ENCODE assay signal across 1 cellular context in the genomic region with DNA sequence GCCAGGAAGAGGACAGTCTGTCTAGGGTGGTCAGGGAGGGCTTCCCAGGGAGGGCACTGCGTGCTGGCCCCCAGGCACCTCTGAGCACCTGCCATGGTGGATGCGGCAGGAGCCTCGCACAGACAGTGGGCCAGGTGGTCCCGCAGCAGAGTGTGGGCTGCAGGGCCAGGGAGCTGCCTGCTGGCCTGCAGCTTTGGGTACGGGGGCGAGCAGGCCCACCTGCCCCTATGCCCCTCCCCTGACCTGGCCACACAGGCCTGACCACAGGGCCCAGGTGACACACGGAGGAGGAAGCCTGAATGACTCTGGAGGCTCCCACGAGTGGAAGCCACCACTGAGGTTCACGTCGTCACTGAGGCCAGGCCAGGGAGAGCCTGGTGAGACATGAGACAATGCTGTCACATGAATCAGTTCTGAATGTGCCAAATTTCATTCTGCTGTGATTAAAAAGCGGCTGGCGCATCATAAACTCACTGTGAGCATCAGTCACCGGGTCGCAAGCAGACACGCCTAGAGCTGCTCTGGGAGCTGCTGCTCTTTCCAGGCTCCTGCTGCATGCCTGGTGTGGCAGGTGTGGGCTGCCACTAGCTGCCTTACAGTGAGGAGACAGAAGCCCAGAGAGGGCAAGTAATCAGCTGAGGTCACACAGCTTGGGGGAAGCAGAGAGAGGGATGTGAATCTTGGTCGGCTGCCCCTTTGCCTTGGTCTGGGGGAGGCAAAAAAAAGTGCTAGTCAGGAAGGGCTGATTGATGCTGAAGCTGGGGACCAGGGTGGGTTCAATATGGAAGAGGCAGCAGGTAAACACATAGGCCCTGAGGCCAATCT.
TF ChIP-seq lines count a peak whose summit lies in the region.

No MANE protein-coding gene starts in this region.

TF ChIP-seq in HepG2, 621 proteins besides CTCF, POLR2A, EP300 and RAD21:
- TF ChIP-seq ISL2 (CRISPR knock-in tag; IDR thresholded peaks at IDR 0.05) (0 out of 2 replicates have a peak, but pooled peaks have one; percentile 6), SPEN (CRISPR knock-in tag; IDR thresholded peaks at IDR 0.05; ENCODE audit: low read depth) (peak; percentile 13; the same call in 1 of the 2 replicates), ZBTB7A (CRISPR knock-in tag; IDR thresholded peaks at IDR 0.05) (0 out of 2 replicates have a peak, but pooled peaks have one; percentile 35), CHCHD3 (CRISPR knock-in tag; IDR thresholded peaks at IDR 0.05) (0 out of 2 replicates have a peak, but pooled peaks have one; percentile 49), IRX3 (CRISPR knock-in tag; IDR thresholded peaks at IDR 0.05; ENCODE audit: borderline replicate concordance, low read depth) (no peak), HNF4G (IDR thresholded peaks at IDR 0.05; ENCODE audit: borderline replicate concordance, low read depth, low read length) (no peak), HNF4G (CRISPR knock-in tag; IDR thresholded peaks at IDR 0.05; ENCODE audit: borderline replicate concordance, low read depth) (no peak), ZSCAN29 (CRISPR knock-in tag; conservative IDR thresholded peaks at IDR 0.05) (no peak), RBAK (CRISPR knock-in tag; IDR thresholded peaks at IDR 0.05) (no peak), ZNF614 (CRISPR knock-in tag; IDR thresholded peaks at IDR 0.05; ENCODE audit: borderline replicate concordance) (no peak), ZNF616 (CRISPR knock-in tag; IDR thresholded peaks at IDR 0.05; ENCODE audit: low read depth) (no peak), ZNF768 (CRISPR knock-in tag; IDR thresholded peaks at IDR 0.05) (peak; percentile 98), ZNF883 (CRISPR knock-in tag; IDR thresholded peaks at IDR 0.05; ENCODE audit: not compliant biosample characterization) (peak; percentile 0), ZNF274 (CRISPR knock-in tag; IDR thresholded peaks at IDR 0.05) (peak; percentile 13; the same call in 1 of the 2 replicates), TBX2 (CRISPR knock-in tag; IDR thresholded peaks at IDR 0.05; ENCODE audit: borderline replicate concordance) (0 out of 2 replicates have a peak, but pooled peaks have one; percentile 5), NFYB (CRISPR knock-in tag; IDR thresholded peaks at IDR 0.05) (peak; percentile 0; the same call in 1 of the 2 replicates), GMEB2 (CRISPR knock-in tag; IDR thresholded peaks at IDR 0.05; ENCODE audit: low read depth) (no peak), ZMYM3 (CRISPR knock-in tag; IDR thresholded peaks at IDR 0.05) (peak; percentile 66)
- TF ChIP-seq, protein P1, sequence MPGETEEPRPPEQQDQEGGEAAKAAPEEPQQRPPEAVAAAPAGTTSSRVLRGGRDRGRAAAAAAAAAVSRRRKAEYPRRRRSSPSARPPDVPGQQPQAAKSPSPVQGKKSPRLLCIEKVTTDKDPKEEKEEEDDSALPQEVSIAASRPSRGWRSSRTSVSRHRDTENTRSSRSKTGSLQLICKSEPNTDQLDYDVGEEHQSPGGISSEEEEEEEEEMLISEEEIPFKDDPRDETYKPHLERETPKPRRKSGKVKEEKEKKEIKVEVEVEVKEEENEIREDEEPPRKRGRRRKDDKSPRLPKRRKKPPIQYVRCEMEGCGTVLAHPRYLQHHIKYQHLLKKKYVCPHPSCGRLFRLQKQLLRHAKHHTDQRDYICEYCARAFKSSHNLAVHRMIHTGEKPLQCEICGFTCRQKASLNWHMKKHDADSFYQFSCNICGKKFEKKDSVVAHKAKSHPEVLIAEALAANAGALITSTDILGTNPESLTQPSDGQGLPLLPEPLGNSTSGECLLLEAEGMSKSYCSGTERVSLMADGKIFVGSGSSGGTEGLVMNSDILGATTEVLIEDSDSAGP (CRISPR knock-in tag; IDR thresholded peaks at IDR 0.05; ENCODE audit: borderline replicate concordance), result 0 out of 2 replicates have a peak, but pooled peaks have one; percentile 10
- TF ChIP-seq, protein P2, sequence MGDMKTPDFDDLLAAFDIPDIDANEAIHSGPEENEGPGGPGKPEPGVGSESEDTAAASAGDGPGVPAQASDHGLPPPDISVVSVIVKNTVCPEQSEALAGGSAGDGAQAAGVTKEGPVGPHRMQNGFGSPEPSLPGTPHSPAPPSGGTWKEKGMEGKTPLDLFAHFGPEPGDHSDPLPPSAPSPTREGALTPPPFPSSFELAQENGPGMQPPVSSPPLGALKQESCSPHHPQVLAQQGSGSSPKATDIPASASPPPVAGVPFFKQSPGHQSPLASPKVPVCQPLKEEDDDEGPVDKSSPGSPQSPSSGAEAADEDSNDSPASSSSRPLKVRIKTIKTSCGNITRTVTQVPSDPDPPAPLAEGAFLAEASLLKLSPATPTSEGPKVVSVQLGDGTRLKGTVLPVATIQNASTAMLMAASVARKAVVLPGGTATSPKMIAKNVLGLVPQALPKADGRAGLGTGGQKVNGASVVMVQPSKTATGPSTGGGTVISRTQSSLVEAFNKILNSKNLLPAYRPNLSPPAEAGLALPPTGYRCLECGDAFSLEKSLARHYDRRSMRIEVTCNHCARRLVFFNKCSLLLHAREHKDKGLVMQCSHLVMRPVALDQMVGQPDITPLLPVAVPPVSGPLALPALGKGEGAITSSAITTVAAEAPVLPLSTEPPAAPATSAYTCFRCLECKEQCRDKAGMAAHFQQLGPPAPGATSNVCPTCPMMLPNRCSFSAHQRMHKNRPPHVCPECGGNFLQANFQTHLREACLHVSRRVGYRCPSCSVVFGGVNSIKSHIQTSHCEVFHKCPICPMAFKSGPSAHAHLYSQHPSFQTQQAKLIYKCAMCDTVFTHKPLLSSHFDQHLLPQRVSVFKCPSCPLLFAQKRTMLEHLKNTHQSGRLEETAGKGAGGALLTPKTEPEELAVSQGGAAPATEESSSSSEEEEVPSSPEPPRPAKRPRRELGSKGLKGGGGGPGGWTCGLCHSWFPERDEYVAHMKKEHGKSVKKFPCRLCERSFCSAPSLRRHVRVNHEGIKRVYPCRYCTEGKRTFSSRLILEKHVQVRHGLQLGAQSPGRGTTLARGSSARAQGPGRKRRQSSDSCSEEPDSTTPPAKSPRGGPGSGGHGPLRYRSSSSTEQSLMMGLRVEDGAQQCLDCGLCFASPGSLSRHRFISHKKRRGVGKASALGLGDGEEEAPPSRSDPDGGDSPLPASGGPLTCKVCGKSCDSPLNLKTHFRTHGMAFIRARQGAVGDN (CRISPR knock-in tag; IDR thresholded peaks at IDR 0.05), result peak; percentile 80
- TF ChIP-seq, protein P3, sequence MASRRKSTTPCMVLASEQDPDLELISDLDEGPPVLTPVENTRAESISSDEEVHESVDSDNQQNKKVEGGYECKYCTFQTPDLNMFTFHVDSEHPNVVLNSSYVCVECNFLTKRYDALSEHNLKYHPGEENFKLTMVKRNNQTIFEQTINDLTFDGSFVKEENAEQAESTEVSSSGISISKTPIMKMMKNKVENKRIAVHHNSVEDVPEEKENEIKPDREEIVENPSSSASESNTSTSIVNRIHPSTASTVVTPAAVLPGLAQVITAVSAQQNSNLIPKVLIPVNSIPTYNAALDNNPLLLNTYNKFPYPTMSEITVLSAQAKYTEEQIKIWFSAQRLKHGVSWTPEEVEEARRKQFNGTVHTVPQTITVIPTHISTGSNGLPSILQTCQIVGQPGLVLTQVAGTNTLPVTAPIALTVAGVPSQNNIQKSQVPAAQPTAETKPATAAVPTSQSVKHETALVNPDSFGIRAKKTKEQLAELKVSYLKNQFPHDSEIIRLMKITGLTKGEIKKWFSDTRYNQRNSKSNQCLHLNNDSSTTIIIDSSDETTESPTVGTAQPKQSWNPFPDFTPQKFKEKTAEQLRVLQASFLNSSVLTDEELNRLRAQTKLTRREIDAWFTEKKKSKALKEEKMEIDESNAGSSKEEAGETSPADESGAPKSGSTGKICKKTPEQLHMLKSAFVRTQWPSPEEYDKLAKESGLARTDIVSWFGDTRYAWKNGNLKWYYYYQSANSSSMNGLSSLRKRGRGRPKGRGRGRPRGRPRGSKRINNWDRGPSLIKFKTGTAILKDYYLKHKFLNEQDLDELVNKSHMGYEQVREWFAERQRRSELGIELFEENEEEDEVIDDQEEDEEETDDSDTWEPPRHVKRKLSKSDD (CRISPR knock-in tag; IDR thresholded peaks at IDR 0.05; ENCODE audit: low read depth), result 0 out of 2 replicates have a peak, but pooled peaks have one; percentile 39
TF ChIP-seq in HepG2: peak in this region for 13.
